19 cellular contexts compared by ENCODE assay signal in genomic region chr2:6970976-6971480, GRCh38.
"Had no signal": no experiment of that assay in that cellular context is flagged by ENCODE, and none has a peak within 500 bp of the region (broad histone marks: within the 10 kb centered on the region; RNA-seq: fewer than 3 reads in every experiment).

No MANE protein-coding gene starts in this region.

- H3K4me3 ChIP-seq: psoas muscle, right lobe of liver, spleen, thoracic aorta had no signal

- DNase-seq: activated CD4-positive, alpha-beta T cell treated with anti-CD3 and anti-CD28 coated beads, Interleukin-2, amount 50 U/mL, for 1 hour; activated naive CD4-positive, alpha-beta T cell treated with anti-CD3 and anti-CD28 coated beads, Interleukin-2, amount 10 ng/mL, durations not matched to agents 7 days and 5 days; activated T-cell treated with anti-CD3 and anti-CD28 coated beads, Interleukin-2, amount 50 U/mL, for 24 hours; cortex of kidney; effector memory CD4-positive, alpha-beta T cell; foreskin melanocyte; kidney glomerular epithelial cell; mesenchymal stem cell; occipital lobe; psoas muscle; right lobe of liver; spleen; T-helper 2 cell had no signal

- H3K27me3 ChIP-seq: right lobe of liver, spleen had no signal

- H3K27ac ChIP-seq: psoas muscle, right lobe of liver, thoracic aorta had no signal

- H3K36me3 ChIP-seq: right lobe of liver, thoracic aorta had no signal

- H3K9me3 ChIP-seq: psoas muscle, right lobe of liver, spleen, thoracic aorta had no signal

- H3K27me3 Mint-ChIP-seq: activated naive CD4-positive, alpha-beta T cell treated with anti-CD3 and anti-CD28 coated beads, Interleukin-2, amount 10 ng/mL, durations not matched to agents 7 days and 5 days; activated T-cell treated with anti-CD3 and anti-CD28 coated beads, Interleukin-2, amount 50 U/mL, for 24 hours; central memory CD8-positive, alpha-beta T cell; natural killer cell treated with Interleukin-12 subunit alpha and Interleukin-12 subunit beta and Interleukin-15 and Interleukin-18, amount 100 ng/mL, for 72 hours; stimulated activated naive CD8-positive, alpha-beta T cell treated with anti-CD3 and anti-CD28 coated beads, Interleukin-15, Interleukin-2, amounts not matched to agents 100 ng/mL and 50 ng/mL, for 24 hours had no signal

- H3K36me3 Mint-ChIP-seq: natural killer cell treated with Interleukin-12 subunit alpha and Interleukin-12 subunit beta and Interleukin-15 and Interleukin-18, amount 100 ng/mL, for 72 hours had no signal

- H3K4me3 Mint-ChIP-seq: activated naive CD4-positive, alpha-beta T cell treated with anti-CD3 and anti-CD28 coated beads, Interleukin-2, amount 10 ng/mL, durations not matched to agents 7 days and 5 days; activated T-cell treated with anti-CD3 and anti-CD28 coated beads, Interleukin-2, amount 50 U/mL, for 24 hours; brain; central memory CD8-positive, alpha-beta T cell; natural killer cell treated with Interleukin-12 subunit alpha and Interleukin-12 subunit beta and Interleukin-15 and Interleukin-18, amount 100 ng/mL, for 72 hours; stimulated activated naive CD8-positive, alpha-beta T cell treated with anti-CD3 and anti-CD28 coated beads, Interleukin-15, Interleukin-2, amounts not matched to agents 100 ng/mL and 50 ng/mL, for 24 hours had no signal

- H3K4me1 ChIP-seq: right lobe of liver had no signal

- H3K9me3 Mint-ChIP-seq: activated naive CD4-positive, alpha-beta T cell treated with anti-CD3 and anti-CD28 coated beads, Interleukin-2, amount 10 ng/mL, durations not matched to agents 7 days and 5 days; activated T-cell treated with anti-CD3 and anti-CD28 coated beads, Interleukin-2, amount 50 U/mL, for 24 hours; central memory CD8-positive, alpha-beta T cell; natural killer cell treated with Interleukin-12 subunit alpha and Interleukin-12 subunit beta and Interleukin-15 and Interleukin-18, amount 100 ng/mL, for 72 hours; stimulated activated naive CD8-positive, alpha-beta T cell treated with anti-CD3 and anti-CD28 coated beads, Interleukin-15, Interleukin-2, amounts not matched to agents 100 ng/mL and 50 ng/mL, for 24 hours had no signal

- ATAC-seq: natural killer cell treated with Interleukin-12 subunit alpha and Interleukin-12 subunit beta and Interleukin-15 and Interleukin-18, amount 100 ng/mL, for 72 hours; psoas muscle; right lobe of liver; SK-N-SH treated with all-trans-retinoic acid at 6 μM for 48 hours had no signal

- H3K27ac Mint-ChIP-seq: activated naive CD4-positive, alpha-beta T cell treated with anti-CD3 and anti-CD28 coated beads, Interleukin-2, amount 10 ng/mL, durations not matched to agents 7 days and 5 days; activated T-cell treated with anti-CD3 and anti-CD28 coated beads, Interleukin-2, amount 50 U/mL, for 24 hours; natural killer cell treated with Interleukin-12 subunit alpha and Interleukin-12 subunit beta and Interleukin-15 and Interleukin-18, amount 100 ng/mL, for 72 hours; stimulated activated naive CD8-positive, alpha-beta T cell treated with anti-CD3 and anti-CD28 coated beads, Interleukin-15, Interleukin-2, amounts not matched to agents 100 ng/mL and 50 ng/mL, for 24 hours had no signal
